11 cellular contexts compared by ENCODE assay signal in genomic region chr2:120912101-120912985, GRCh38.
DNase-seq lines count a peak whose midpoint lies in the region; ATAC-seq, FAIRE-seq and TF ChIP-seq lines count a peak whose summit lies in the region.
"Had no signal": no experiment of that assay in that cellular context is flagged by ENCODE, and none has a peak within 500 bp of the region (broad histone marks: within the 10 kb centered on the region; RNA-seq: fewer than 3 reads in every experiment).

No MANE protein-coding gene starts in this region.

- H3K9ac ChIP-seq in HepG2 (ENCODE audit: insufficient read depth, low read depth, low read length), result no peak overlapping the region

- H3K4me1 ChIP-seq in HepG2 (ENCODE audit: insufficient read depth, low read length) (peaks cover 10% of the 10 kb centered on the region), thyroid gland (peaks cover 9 to 15% of the 10 kb centered on the region in 2 donors)

- H3K27ac ChIP-seq in HepG2 (ENCODE audit: extremely low read length, insufficient read depth, low read length) (no peak overlapping the region), thyroid gland (no peak overlapping the region)

- no peaks in the 10 kb centered on the region for H3K79me2 ChIP-seq in HepG2 (ENCODE audit: insufficient read depth, low read length)

- intact Hi-C loops in HepG2 (cut with micrococcal nuclease; ENCODE audit: unreplicated experiment) (no loop called here), thyroid gland (cut with DNase I) (no loop called here)

- POLR2A ChIA-PET in HepG2 (lab: Yijun Ruan, JAX), result no interaction called here

- no peak for FAIRE-seq in HepG2 (lab: Jason Lieb, UNC)
- FAIRE-seq: colon had no signal

- BruUV-seq in HepG2 (replicated peaks; lab: Mats Ljungman, UMichigan), result no TSS peak

- TF ChIP-seq RAD21 in HepG2 (CRISPR knock-in tag; IDR thresholded peaks at IDR 0.05), result no peak

- CTCF ChIA-PET in HepG2 (lab: Yijun Ruan, JAX; ENCODE audit: low intra/inter-chr PET ratio, low total read pairs), result no interaction called here

- TF ChIP-seq EP300 in HepG2 (IDR thresholded peaks at IDR 0.05; ENCODE audit: low read depth in 2 of 2, low read length in 2 of 2) (no peak), HepG2 (CRISPR knock-in tag; IDR thresholded peaks at IDR 0.05; ENCODE audit: borderline replicate concordance) (no peak)

- H3K36me3 ChIP-seq in HepG2 (replicated peaks in 1 of 2; ENCODE audit: control insufficient read depth in 1 of 2, insufficient read depth in 2 of 2, low read length in 2 of 2) (no peaks in the 10 kb centered on the region), thyroid gland (no peaks in the 10 kb centered on the region)

- H3K4me2 ChIP-seq in HepG2 (ENCODE audit: low read depth, low read length), result no peak overlapping the region

- TF ChIP-seq POLR2A in HepG2 (IDR thresholded peaks at IDR 0.05; ENCODE audit: insufficient read depth in 1 of 2, low read depth in 2 of 2, low read length in 2 of 2) (no peak), thyroid gland (IDR thresholded peaks at IDR 0.05) (no peak)

- no peaks in the 10 kb centered on the region for H3K9me3 ChIP-seq in HepG2 (ENCODE audit: low read length)
- H3K9me3 ChIP-seq in thyroid gland, result no peaks in the 10 kb centered on the region

- ATAC-seq in HepG2 (no peak), GM18867 (IDR thresholded peaks at IDR 0.05; ENCODE audit: unreplicated experiment) (no peak)

- H2AFZ ChIP-seq in HepG2 (ENCODE audit: low read length), result no peak overlapping the region

- peaks cover 12 to 62% of the 10 kb centered on the region in 2 experiments for H3K27me3 ChIP-seq in HepG2 (ENCODE audit: control insufficient read depth in 1 of 2, insufficient read depth in 2 of 2, low read length in 2 of 2)
- no peaks in the 10 kb centered on the region for H3K27me3 ChIP-seq in thyroid gland

- WGBS in HepG2 (ENCODE audit: low lambda C conversion rate), result 26% methylated on average over 24 of the region's 29 CpGs
- WGBS in thyroid gland, 2 donors, result 64 to 69% methylated on average over 29 of the region's 29 CpGs

- no peaks in the 10 kb centered on the region for H4K20me1 ChIP-seq in HepG2 (ENCODE audit: insufficient read depth, low read length)

- H3K4me3 ChIP-seq in HepG2 (replicated peaks in 1 of 3; ENCODE audit: insufficient read depth in 1 of 3, low read depth in 2 of 3, low read length in 3 of 3) (no peak overlapping the region), thyroid gland (replicated peaks in 1 of 3) (no peak overlapping the region)

- DNase-seq in HT-29 (ENCODE audit: low spot score), result peak; percentile 75
- DNase-seq in dedifferentiated amniotic fluid mesenchymal stem cell (ENCODE audit: extremely low spot score), result peak; percentile 80
- DNase-seq in HepG2 (ENCODE audit: low spot score), result no peak
- DNase-seq in thyroid gland, result peak; percentile 15 to 16
- no peak for DNase-seq in NCI-H128 (lab: John Stamatoyannopoulos, UW; ENCODE audit: unreplicated experiment)
- DNase-seq in putamen (ENCODE audit: low spot score), result no peak
- no peak for DNase-seq in NCI-H2171 treated with DMSO at 0.1 percent for 48 hours (lab: John Stamatoyannopoulos, UW)
- DNase-seq: NCI-H1694 treated with DMSO at 0.1 percent for 48 hours, SHP77 had no signal

- in situ Hi-C loops in HepG2 (cut with HindIII; ENCODE audit: extremely low pct_ligation_motif_present, low pct_unique_long_range_greater_than_20kb), result no loop called here

- TF ChIP-seq CTCF in HepG2 (CRISPR knock-in tag; IDR thresholded peaks at IDR 0.05) (no peak), thyroid gland (IDR thresholded peaks at IDR 0.05) (no peak)

TF ChIP-seq in HepG2, 621 proteins besides CTCF, POLR2A, EP300 and RAD21:
- TF ChIP-seq MAFK (conservative IDR thresholded peaks at IDR 0.05 in 1 of 2, IDR thresholded peaks at IDR 0.05 in 1 of 2; ENCODE audit: low read length in 2 of 2), result peak; percentile 31 to 57; a peak in 3 of 4 replicates
- no peak for TF ChIP-seq BRD4 (CRISPR knock-in tag; IDR thresholded peaks at IDR 0.05)

Comparison
In these comparisons a context has a peak if more than half of its experiments do, and no peak if none do; other contexts are left out.
1. DNase-seq: peak in HT-29 (single experiment), dedifferentiated amniotic fluid mesenchymal stem cell (single experiment) and thyroid gland (2 of 2); none in HepG2 (single experiment), NCI-H128 (single experiment), putamen (single experiment) and NCI-H2171 treated with DMSO at 0.1 percent for 48 hours (single experiment).